15 cellular contexts compared by ENCODE assay signal in the genomic region with DNA sequence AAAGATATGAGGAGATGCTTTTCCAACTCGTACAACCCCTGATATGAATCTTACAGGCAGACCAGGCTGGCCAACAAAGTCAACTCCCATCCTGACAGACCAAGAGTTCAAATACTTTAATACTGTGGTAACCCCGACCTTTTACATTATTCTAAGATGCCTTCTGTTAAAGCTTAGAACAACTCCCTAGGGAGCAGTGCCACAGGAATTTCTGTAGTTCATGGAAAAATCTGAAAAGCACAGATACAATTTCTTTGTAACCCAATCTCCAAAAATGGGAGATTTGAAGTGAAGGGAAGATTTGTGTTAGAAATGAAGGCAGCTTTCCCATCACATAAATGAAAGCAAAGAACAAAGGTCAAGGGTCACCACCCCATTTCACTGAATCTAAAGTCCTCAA.
DNase-seq lines count a peak whose midpoint lies in the region; ATAC-seq, FAIRE-seq and TF ChIP-seq lines count a peak whose summit lies in the region.
"Had no signal": no experiment of that assay in that cellular context is flagged by ENCODE, and none has a peak within 500 bp of the region (broad histone marks: within the 10 kb centered on the region; RNA-seq: fewer than 3 reads in every experiment).

No MANE protein-coding gene starts in this region.

- H3K4me1 ChIP-seq in HUES48 (ENCODE audit: control insufficient read depth, insufficient read depth, low read length): peaks cover 61% of the 10 kb centered on the region

- H3K36me3 Mint-ChIP-seq in Calu3 (ENCODE audit: insufficient read depth, unreplicated experiment): peaks cover 5% of the 10 kb centered on the region
- no peaks in the 10 kb centered on the region for H3K36me3 Mint-ChIP-seq in nephron (ENCODE audit: low read depth)
- H3K36me3 Mint-ChIP-seq: memory B cell had no signal

- peak overlapping the region; percentile 3 for H3K27ac ChIP-seq in HUES48 (ENCODE audit: low read depth, low read length)

- H3K4me3 ChIP-seq in HUES48 (ENCODE audit: low read depth, low read length): no peak overlapping the region
- no peak overlapping the region for H3K4me3 ChIP-seq in astrocyte of the cerebellum (ENCODE audit: low read depth, low read length)

- H3K4me1 Mint-ChIP-seq in Calu3 (ENCODE audit: low read depth, unreplicated experiment) (peaks cover 65% of the 10 kb centered on the region), nephron (peaks cover 38% of the 10 kb centered on the region)
- H3K4me1 Mint-ChIP-seq: memory B cell had no signal

- no peaks in the 10 kb centered on the region for H3K27me3 Mint-ChIP-seq in Calu3 (ENCODE audit: unreplicated experiment)
- H3K27me3 Mint-ChIP-seq in nephron (ENCODE audit: low read depth): no peaks in the 10 kb centered on the region
- H3K27me3 Mint-ChIP-seq: memory B cell had no signal

- DNase-seq in Calu3: no peak
- peak; percentile 82 for DNase-seq in astrocyte of the cerebellum (ENCODE audit: low read depth)
- no peak for DNase-seq in activated T-cell treated with anti-CD3 and anti-CD28 coated beads for 4 hours
- DNase-seq in frontal cortex (ENCODE audit: low spot score in 2 of 2): no peak
- DNase-seq in NCI-H2107 treated with DMSO at 0.1 percent for 48 hours (lab: John Stamatoyannopoulos, UW; ENCODE audit: unreplicated experiment): no peak
- DNase-seq: anterior cingulate cortex; C1 segment of cervical spinal cord; GDM1; SHP77 treated with DMSO at 0.1 percent for 48 hours; stimulated activated CD4-positive, alpha-beta T cell treated with anti-CD3 and anti-CD28 coated beads, Interleukin-2, amount 100 ng/mL, for 48 hours; stimulated activated naive CD4-positive, alpha-beta T cell treated with Interleukin-2 at 50 U/mL for 16 hours had no signal

- TF ChIP-seq CTCF in Calu3 (IDR thresholded peaks at IDR 0.05; ENCODE audit: unreplicated experiment) (no peak), astrocyte of the cerebellum (IDR thresholded peaks at IDR 0.05; ENCODE audit: low read depth, low read length, missing control alignments) (no peak), nephron (IDR thresholded peaks at IDR 0.05; ENCODE audit: unreplicated experiment in 3 of 3) (no peak)

- no peaks in the 10 kb centered on the region for H3K36me3 ChIP-seq in HUES48 (ENCODE audit: control insufficient read depth, insufficient read depth, low read length)

- H3K4me3 Mint-ChIP-seq in Calu3 (ENCODE audit: low read depth, unreplicated experiment) (peak overlapping the region; percentile 22), nephron (no peak overlapping the region)
- H3K4me3 Mint-ChIP-seq: memory B cell had no signal

- in situ Hi-C loops in astrocyte of the cerebellum (cut with HindIII; ENCODE audit: low sequenced_read_pairs): no loop called here

- no peak for ATAC-seq in HG03025 (IDR thresholded peaks at IDR 0.05; ENCODE audit: low FRiP score, unreplicated experiment)

- intact Hi-C loops in Calu3 (cut with micrococcal nuclease; ENCODE audit: unreplicated experiment): loop anchor here (5.0 kb wide), 1 partner anchor 39 kb away; no protein-coding TSS in a partner anchor

- H3K9me3 Mint-ChIP-seq in Calu3 (ENCODE audit: low read depth, unreplicated experiment): no peaks in the 10 kb centered on the region
- H3K9me3 Mint-ChIP-seq in nephron: no peaks in the 10 kb centered on the region
- H3K9me3 Mint-ChIP-seq: memory B cell had no signal

- BruUV-seq in Calu3 (replicated peaks; lab: Mats Ljungman, UMichigan): no TSS peak

- no peaks in the 10 kb centered on the region for H3K27me3 ChIP-seq in HUES48 (ENCODE audit: control insufficient read depth, insufficient read depth, low read length)

- no peak overlapping the region for H3K9ac ChIP-seq in HUES48 (ENCODE audit: low read depth, low read length)

- no peaks in the 10 kb centered on the region for H3K9me3 ChIP-seq in HUES48 (ENCODE audit: control insufficient read depth, insufficient read depth, low read length)

- H3K27ac Mint-ChIP-seq in Calu3 (ENCODE audit: unreplicated experiment) (peak overlapping the region; percentile 44), nephron (peak overlapping the region in 2 of 3 experiments; percentile 59 to 62)
- H3K27ac Mint-ChIP-seq: memory B cell had no signal

- CTCF ChIA-PET in Calu3 (lab: Charles Lee): interaction anchor here (0.5 to 1.3 kb wide), 2 partner anchors 48 to 100 kb away, joined by 3 to 5 read pairs; no protein-coding TSS in a partner anchor

- FAIRE-seq in frontal cortex (lab: Jason Lieb, UNC): no peak
